In genomic region chr18:27824841-27825720, GRCh38 we compare ENCODE assay signal across 16 cellular contexts.
"Had no signal": no experiment of that assay in that cellular context is flagged by ENCODE, and none has a peak within 500 bp of the region (broad histone marks: within the 10 kb centered on the region; RNA-seq: fewer than 3 reads in every experiment).

No MANE protein-coding gene starts in this region.

- H3K4me3 Mint-ChIP-seq: activated CD4-positive, alpha-beta T cell treated with anti-CD3 and anti-CD28 coated beads for 36 hours; activated CD8-positive, alpha-beta T cell treated with anti-CD3 and anti-CD28 coated beads for 36 hours; activated T-cell treated with anti-CD3 and anti-CD28 coated beads, Interleukin-2, amount 50 U/mL, for 72 hours; nephron progenitor cell had no signal

- H3K4me3 ChIP-seq: colonic mucosa, gastrocnemius medialis, heart right ventricle, right atrium auricular region had no signal

- DNase-seq: activated CD4-positive, alpha-beta T cell treated with anti-CD3 and anti-CD28 coated beads for 36 hours; activated CD8-positive, alpha-beta memory T cell treated with anti-CD3 and anti-CD28 coated beads, Interleukin-2, amount 50 U/mL, for 4 hours; activated CD8-positive, alpha-beta T cell treated with anti-CD3 and anti-CD28 coated beads for 36 hours; activated naive CD4-positive, alpha-beta T cell; activated T-cell treated with anti-CD3 and anti-CD28 coated beads, Interleukin-2, amount 50 U/mL, for 72 hours; colonic mucosa; effector memory CD4-positive, alpha-beta T cell; gastrocnemius medialis; heart right ventricle; kidney; left ventricle myocardium superior; nephron progenitor cell; small intestine; T-helper 9 cell had no signal

- H3K4me1 ChIP-seq: colonic mucosa, gastrocnemius medialis, heart right ventricle, right atrium auricular region had no signal

- H3K27me3 Mint-ChIP-seq: activated CD4-positive, alpha-beta T cell treated with anti-CD3 and anti-CD28 coated beads for 36 hours; activated CD8-positive, alpha-beta T cell treated with anti-CD3 and anti-CD28 coated beads for 36 hours had no signal

- H3K4me1 Mint-ChIP-seq: activated CD4-positive, alpha-beta T cell treated with anti-CD3 and anti-CD28 coated beads for 36 hours; nephron progenitor cell had no signal

- H3K9me3 ChIP-seq: colonic mucosa, gastrocnemius medialis, right atrium auricular region had no signal

- H3K36me3 ChIP-seq: colonic mucosa, gastrocnemius medialis, heart right ventricle, right atrium auricular region had no signal

- ATAC-seq: activated CD4-positive, alpha-beta T cell treated with anti-CD3 and anti-CD28 coated beads for 36 hours; activated CD8-positive, alpha-beta T cell treated with anti-CD3 and anti-CD28 coated beads for 36 hours; activated T-cell treated with anti-CD3 and anti-CD28 coated beads, Interleukin-2, amount 50 U/mL, for 72 hours; gastrocnemius medialis; heart right ventricle; left ventricle myocardium superior had no signal

- H3K27ac Mint-ChIP-seq: activated CD4-positive, alpha-beta T cell treated with anti-CD3 and anti-CD28 coated beads for 36 hours; activated CD8-positive, alpha-beta T cell treated with anti-CD3 and anti-CD28 coated beads for 36 hours; activated T-cell treated with anti-CD3 and anti-CD28 coated beads, Interleukin-2, amount 50 U/mL, for 72 hours; nephron progenitor cell had no signal

- H3K27ac ChIP-seq: colonic mucosa, epithelial cell of prostate, gastrocnemius medialis, heart right ventricle, right atrium auricular region had no signal

- H3K27me3 ChIP-seq: colonic mucosa, gastrocnemius medialis, heart right ventricle, right atrium auricular region had no signal
